In the genomic region with DNA sequence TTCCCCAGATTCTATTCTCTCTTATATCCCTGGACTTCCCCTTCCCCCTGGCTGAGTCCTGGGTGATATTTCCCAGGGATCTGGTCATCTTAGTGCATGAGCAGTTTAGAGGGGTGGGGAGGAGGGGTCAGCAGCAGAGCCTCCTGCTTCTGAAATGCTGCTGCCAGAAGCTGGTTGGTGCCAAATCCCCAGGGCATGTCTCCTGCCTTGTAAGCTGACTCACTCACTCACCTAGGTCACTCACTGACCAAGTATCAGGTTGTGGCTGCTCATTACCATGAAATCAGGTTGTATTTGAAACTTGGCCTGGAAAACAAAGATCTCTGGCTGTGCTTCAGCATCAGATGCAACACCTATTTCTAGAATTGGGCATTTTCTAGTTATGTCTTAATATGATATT, we compare ENCODE assay signal across 21 cellular contexts. TPM values are rescaled to one million over a fixed set of nuclear protein-coding genes. Genes with fewer than 3 reads are reported as not detected.
"Had no signal": no experiment of that assay in that cellular context is flagged by ENCODE, and none has a peak within 500 bp of the region (broad histone marks: within the 10 kb centered on the region; RNA-seq: fewer than 3 reads in every experiment).

No MANE protein-coding gene starts in this region.

- H3K4me1 Mint-ChIP-seq: activated naive CD8-positive, alpha-beta T cell treated with anti-CD3 and anti-CD28 coated beads, Interleukin-2, amount 10 ng/mL, durations not matched to agents 7 days and 5 days; memory B cell; nephron; stimulated activated memory B cell treated with anti-CD40 and anti-IgM and Interleukin-4, amounts not matched to agents 10 μg/mL and 1 μg/mL and 100 μg/mL, for 72 hours had no signal

- H3K9me3 Mint-ChIP-seq: activated naive CD8-positive, alpha-beta T cell treated with anti-CD3 and anti-CD28 coated beads, Interleukin-2, amount 10 ng/mL, durations not matched to agents 7 days and 5 days; stimulated activated memory B cell treated with anti-CD40 and anti-IgM and Interleukin-4, amounts not matched to agents 10 μg/mL and 1 μg/mL and 100 μg/mL, for 72 hours had no signal

- H3K27ac ChIP-seq: coronary artery, left lung, psoas muscle, spleen, transverse colon had no signal

- H3K36me3 Mint-ChIP-seq: activated naive CD8-positive, alpha-beta T cell treated with anti-CD3 and anti-CD28 coated beads, Interleukin-2, amount 10 ng/mL, durations not matched to agents 7 days and 5 days; stimulated activated memory B cell treated with anti-CD40 and anti-IgM and Interleukin-4, amounts not matched to agents 10 μg/mL and 1 μg/mL and 100 μg/mL, for 72 hours had no signal

- DNase-seq: activated CD4-positive, alpha-beta T cell treated with anti-CD3 and anti-CD28 coated beads, Interleukin-2, amount 50 U/mL, for 1 hour; activated effector memory CD4-positive, alpha-beta T cell treated with Interleukin-2 at 50 U/mL for 16 hours; activated naive CD8-positive, alpha-beta T cell treated with anti-CD3 and anti-CD28 coated beads, Interleukin-2, amount 10 ng/mL, durations not matched to agents 7 days and 5 days; activated T-cell treated with anti-CD3 and anti-CD28 coated beads, Interleukin-2, amount 50 U/mL, for 1 hour; anterior cingulate cortex; central memory CD4-positive, alpha-beta T cell; effector memory CD4-positive, alpha-beta T cell; erythroblast; glutamatergic neuron; left lung; psoas muscle; spleen; stimulated activated CD4-positive, alpha-beta T cell treated with anti-CD3 and anti-CD28 coated beads, Interleukin-1b, Interleukin-23, amount 100 ng/mL, for 48 hours; T-helper 2 cell; transverse colon had no signal

- H3K27me3 Mint-ChIP-seq: activated naive CD8-positive, alpha-beta T cell treated with anti-CD3 and anti-CD28 coated beads, Interleukin-2, amount 10 ng/mL, durations not matched to agents 7 days and 5 days had no signal

- H3K9me3 ChIP-seq: psoas muscle, transverse colon had no signal

- H3K4me3 ChIP-seq: coronary artery, left lung, psoas muscle, spleen, transverse colon had no signal

- H3K36me3 ChIP-seq: left lung, spleen, transverse colon had no signal

- H3K4me3 Mint-ChIP-seq: activated naive CD8-positive, alpha-beta T cell treated with anti-CD3 and anti-CD28 coated beads, Interleukin-2, amount 10 ng/mL, durations not matched to agents 7 days and 5 days; memory B cell; nephron; stimulated activated memory B cell treated with anti-CD40 and anti-IgM and Interleukin-4, amounts not matched to agents 10 μg/mL and 1 μg/mL and 100 μg/mL, for 72 hours had no signal

- H3K27me3 ChIP-seq: left lung, spleen, transverse colon had no signal

- H3K4me1 ChIP-seq: left lung, psoas muscle, spleen, transverse colon had no signal

- H3K27ac Mint-ChIP-seq: activated naive CD8-positive, alpha-beta T cell treated with anti-CD3 and anti-CD28 coated beads, Interleukin-2, amount 10 ng/mL, durations not matched to agents 7 days and 5 days; memory B cell; nephron; stimulated activated memory B cell treated with anti-CD40 and anti-IgM and Interleukin-4, amounts not matched to agents 10 μg/mL and 1 μg/mL and 100 μg/mL, for 72 hours had no signal

- ATAC-seq: left lung; psoas muscle; sciatic nerve; stimulated activated memory B cell treated with anti-CD40 and anti-IgM and Interleukin-4, amounts not matched to agents 10 μg/mL and 1 μg/mL and 100 μg/mL, for 72 hours had no signal

RNA-seq across cellular contexts. Expression of a gene that starts 14.3 kb away (rescaled TPM):
- total RNA-seq: activated naive CD8-positive, alpha-beta T cell treated with anti-CD3 and anti-CD28 coated beads, Interleukin-2, amount 10 ng/mL, durations not matched to agents 7 days and 5 days; omental fat pad; psoas muscle; spleen had no signal
